ENCODE assay signal across 1 cellular context in genomic region chr15:45200799-45201556, GRCh38.
TF ChIP-seq lines count a peak whose summit lies in the region.

No MANE protein-coding gene starts in this region.

TF ChIP-seq in SK-N-SH, 30 proteins besides CTCF, POLR2A, EP300 and RAD21 (continued from another document):
- TF ChIP-seq USF2 (IDR thresholded peaks at IDR 0.05; ENCODE audit: borderline replicate concordance, low read depth, low read length) (no peak), SIN3A (IDR thresholded peaks at IDR 0.05; ENCODE audit: borderline replicate concordance, low read depth, low read length) (no peak), GABPA (IDR thresholded peaks at IDR 0.05; ENCODE audit: low read depth) (no peak; the same call in 1 of the 2 replicates), CHD2 (IDR thresholded peaks at IDR 0.05; ENCODE audit: low read length, partially characterized antibody) (no peak), IRF3 (IDR thresholded peaks at IDR 0.05; ENCODE audit: low read depth, low read length) (no peak), GATA2 (CRISPR knock-in tag; IDR thresholded peaks at IDR 0.05) (no peak; the same call in 1 of the 2 replicates), FOSL2 (IDR thresholded peaks at IDR 0.05; ENCODE audit: borderline replicate concordance, low read depth) (peak; percentile 64; the same call in 1 of the 2 replicates), SMC3 (IDR thresholded peaks at IDR 0.05; ENCODE audit: low read depth, low read length) (no peak), PBX3 (IDR thresholded peaks at IDR 0.05) (0 out of 2 replicates have a peak, but pooled peaks have one; percentile 2)
